Comparison of ENCODE assay signal across 18 cellular contexts in the genomic region with DNA sequence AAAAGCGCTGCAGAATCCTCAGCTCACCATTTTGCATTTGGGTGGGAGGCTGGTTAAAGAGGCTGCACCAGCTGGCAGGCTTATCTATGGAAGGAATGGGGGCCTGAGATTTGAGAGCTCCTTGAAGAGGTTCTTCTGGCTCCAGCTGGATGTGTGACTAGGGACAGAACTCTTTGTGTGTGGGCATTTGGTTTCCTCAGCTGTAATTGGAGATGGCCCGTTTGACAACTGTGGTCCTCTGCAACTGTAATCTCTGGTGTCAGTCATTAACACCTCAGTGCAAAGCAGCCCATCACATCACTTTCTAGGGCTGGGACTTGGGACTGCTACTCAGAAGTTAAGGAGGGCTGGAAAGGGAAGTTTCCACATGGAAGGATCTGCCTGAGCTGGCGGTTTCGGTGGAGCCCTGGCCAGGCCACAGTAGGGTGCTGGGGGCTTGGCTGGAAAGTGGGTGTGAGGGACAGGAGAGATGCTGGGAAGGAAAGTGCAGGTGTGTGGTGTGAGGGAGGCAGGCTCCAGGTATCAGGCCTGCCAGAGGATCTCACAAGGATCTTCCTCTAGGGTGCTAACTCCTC.
"Had no signal": no experiment of that assay in that cellular context is flagged by ENCODE, and none has a peak within 500 bp of the region (broad histone marks: within the 10 kb centered on the region; RNA-seq: fewer than 3 reads in every experiment).

No MANE protein-coding gene starts in this region.

- H3K27ac Mint-ChIP-seq: activated CD4-positive, alpha-beta T cell treated with anti-CD3 and anti-CD28 coated beads, Interleukin-2, amount 10 ng/mL, durations not matched to agents 24 days and 14 days; activated naive CD4-positive, alpha-beta T cell treated with anti-CD3 and anti-CD28 coated beads for 36 hours; activated naive CD8-positive, alpha-beta T cell treated with anti-CD3 and anti-CD28 coated beads, Interleukin-2, amount 50 U/mL, for 24 hours; activated T-helper 17 cell treated with anti-CD3 and anti-CD28 coated beads, Interleukin-2, amount 50 U/mL, for 72 hours; immature natural killer cell; stimulated activated memory B cell treated with anti-CD40 and anti-IgM and Interleukin-4, amounts not matched to agents 10 μg/mL and 1 μg/mL and 100 μg/mL, for 72 hours had no signal

- H3K36me3 Mint-ChIP-seq: immature natural killer cell; naive B cell; stimulated activated memory B cell treated with anti-CD40 and anti-IgM and Interleukin-4, amounts not matched to agents 10 μg/mL and 1 μg/mL and 100 μg/mL, for 72 hours had no signal

- H3K4me1 ChIP-seq: thyroid gland had no signal

- H3K4me3 ChIP-seq: lung, ovary, thyroid gland, uterus had no signal

- H3K27me3 ChIP-seq: ovary, thyroid gland, uterus had no signal

- H3K36me3 ChIP-seq: ovary, thyroid gland, uterus had no signal

- H3K27ac ChIP-seq: epithelial cell of prostate, ovary, thyroid gland, uterus had no signal

- ATAC-seq: activated naive CD8-positive, alpha-beta T cell treated with anti-CD3 and anti-CD28 coated beads, Interleukin-2, amount 50 U/mL, for 24 hours; activated T-helper 17 cell treated with anti-CD3 and anti-CD28 coated beads, Interleukin-2, amount 50 U/mL, for 72 hours; stimulated activated memory B cell treated with anti-CD40 and anti-IgM and Interleukin-4, amounts not matched to agents 10 μg/mL and 1 μg/mL and 100 μg/mL, for 72 hours had no signal

- H3K4me1 Mint-ChIP-seq: activated CD4-positive, alpha-beta T cell treated with anti-CD3 and anti-CD28 coated beads, Interleukin-2, amount 10 ng/mL, durations not matched to agents 24 days and 14 days; activated naive CD8-positive, alpha-beta T cell treated with anti-CD3 and anti-CD28 coated beads, Interleukin-2, amount 50 U/mL, for 24 hours; activated T-helper 17 cell treated with anti-CD3 and anti-CD28 coated beads, Interleukin-2, amount 50 U/mL, for 72 hours; immature natural killer cell; naive B cell had no signal

- H3K4me3 Mint-ChIP-seq: activated CD4-positive, alpha-beta T cell treated with anti-CD3 and anti-CD28 coated beads, Interleukin-2, amount 10 ng/mL, durations not matched to agents 24 days and 14 days; activated naive CD4-positive, alpha-beta T cell treated with anti-CD3 and anti-CD28 coated beads for 36 hours; activated naive CD8-positive, alpha-beta T cell treated with anti-CD3 and anti-CD28 coated beads, Interleukin-2, amount 50 U/mL, for 24 hours; activated T-helper 17 cell treated with anti-CD3 and anti-CD28 coated beads, Interleukin-2, amount 50 U/mL, for 72 hours; immature natural killer cell; naive B cell; stimulated activated memory B cell treated with anti-CD40 and anti-IgM and Interleukin-4, amounts not matched to agents 10 μg/mL and 1 μg/mL and 100 μg/mL, for 72 hours had no signal

- H3K9me3 Mint-ChIP-seq: activated CD4-positive, alpha-beta T cell treated with anti-CD3 and anti-CD28 coated beads, Interleukin-2, amount 10 ng/mL, durations not matched to agents 24 days and 14 days; activated naive CD4-positive, alpha-beta T cell treated with anti-CD3 and anti-CD28 coated beads for 36 hours; activated naive CD8-positive, alpha-beta T cell treated with anti-CD3 and anti-CD28 coated beads, Interleukin-2, amount 50 U/mL, for 24 hours; activated T-helper 17 cell treated with anti-CD3 and anti-CD28 coated beads, Interleukin-2, amount 50 U/mL, for 72 hours; immature natural killer cell; naive B cell; stimulated activated memory B cell treated with anti-CD40 and anti-IgM and Interleukin-4, amounts not matched to agents 10 μg/mL and 1 μg/mL and 100 μg/mL, for 72 hours had no signal

- H3K27me3 Mint-ChIP-seq: activated T-helper 17 cell treated with anti-CD3 and anti-CD28 coated beads, Interleukin-2, amount 50 U/mL, for 72 hours; stimulated activated memory B cell treated with anti-CD40 and anti-IgM and Interleukin-4, amounts not matched to agents 10 μg/mL and 1 μg/mL and 100 μg/mL, for 72 hours had no signal

- H3K9me3 ChIP-seq: ovary, thyroid gland, uterus had no signal

- DNase-seq: activated CD4-positive, alpha-beta T cell treated with anti-CD3 and anti-CD28 coated beads, Interleukin-2, amount 10 ng/mL, durations not matched to agents 24 days and 14 days; activated CD4-positive, CD25-positive, alpha-beta regulatory T cell; activated CD8-positive, alpha-beta memory T cell treated with anti-CD3 and anti-CD28 coated beads for 24 hours; activated naive CD4-positive, alpha-beta T cell treated with anti-CD3 and anti-CD28 coated beads for 36 hours; activated naive CD8-positive, alpha-beta T cell treated with anti-CD3 and anti-CD28 coated beads, Interleukin-2, amount 50 U/mL, for 24 hours; aorta; foreskin melanocyte; immature natural killer cell; naive B cell; retina; stimulated activated CD4-positive, alpha-beta T cell treated with anti-CD3 and anti-CD28 coated beads, Interleukin-2, amount 100 ng/mL, for 48 hours; thyroid gland; uterus had no signal
